9 cellular contexts compared by ENCODE assay signal in the genomic region with DNA sequence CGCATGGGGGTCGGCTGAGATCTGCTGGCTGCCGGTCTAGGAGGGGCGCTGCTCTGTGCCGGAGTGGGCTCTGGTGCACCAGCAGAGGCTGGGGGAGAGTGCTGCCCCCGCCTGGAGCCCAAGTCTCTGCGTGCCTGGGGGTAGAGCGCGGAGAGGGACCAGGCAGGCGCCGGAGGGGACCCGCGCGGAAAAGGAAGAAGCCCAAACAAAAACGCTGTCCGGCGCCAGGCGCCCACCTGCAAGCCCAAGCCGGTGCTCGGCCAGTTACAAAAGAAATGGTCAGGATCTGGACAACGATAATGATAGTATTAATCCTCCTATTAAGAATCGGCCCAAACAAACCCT. TPM values are rescaled to one million over a fixed set of nuclear protein-coding genes. Genes with fewer than 3 reads are reported as not detected.
DNase-seq lines count a peak whose midpoint lies in the region; ATAC-seq and TF ChIP-seq lines count a peak whose summit lies in the region.
"Had no signal": no experiment of that assay in that cellular context is flagged by ENCODE, and none has a peak within 500 bp of the region (broad histone marks: within the 10 kb centered on the region; RNA-seq: fewer than 3 reads in every experiment).

No MANE protein-coding gene starts in this region.

- no peaks in the 10 kb centered on the region for H3K36me3 ChIP-seq in vagina
- H3K36me3 ChIP-seq: adrenal gland had no signal

- H3K27ac ChIP-seq in vagina, result peak overlapping the region; percentile 92

- TF ChIP-seq CTCF in epithelial cell of proximal tubule (conservative IDR thresholded peaks at IDR 0.05; ENCODE audit: low read depth, low read length) (no peak), vagina (IDR thresholded peaks at IDR 0.05) (no peak)

- H3K27ac Mint-ChIP-seq in activated naive CD4-positive, alpha-beta T cell treated with anti-CD3 and anti-CD28 coated beads for 36 hours, result no peak overlapping the region
- no peak overlapping the region for H3K27ac Mint-ChIP-seq in naive B cell

- ATAC-seq in naive B cell (ENCODE audit: low read depth in 2 of 2), result no peak
- no peak for ATAC-seq in GM18909 (IDR thresholded peaks at IDR 0.05; ENCODE audit: poor library complexity, unreplicated experiment)

- no peaks in the 10 kb centered on the region for H3K36me3 Mint-ChIP-seq in activated naive CD4-positive, alpha-beta T cell treated with anti-CD3 and anti-CD28 coated beads for 36 hours (ENCODE audit: low read depth)
- H3K36me3 Mint-ChIP-seq in naive B cell, result no peaks in the 10 kb centered on the region

- peaks cover 36% of the 10 kb centered on the region for H3K27me3 Mint-ChIP-seq in activated naive CD4-positive, alpha-beta T cell treated with anti-CD3 and anti-CD28 coated beads for 36 hours (ENCODE audit: low read depth)
- peaks cover 42 to 74% (median 72%) of the 10 kb centered on the region in 3 donors for H3K27me3 Mint-ChIP-seq in naive B cell

- H3K4me3 ChIP-seq in epithelial cell of proximal tubule (ENCODE audit: low read depth, low read length) (peak overlapping the region; percentile 67), vagina (peak overlapping the region; percentile 61 to 71)

- H3K9me3 Mint-ChIP-seq in activated naive CD4-positive, alpha-beta T cell treated with anti-CD3 and anti-CD28 coated beads for 36 hours, result no peaks in the 10 kb centered on the region
- H3K9me3 Mint-ChIP-seq in naive B cell, result peaks cover 0 to 3% (median 1%) of the 10 kb centered on the region in 7 donors

- H3K4me3 Mint-ChIP-seq in activated naive CD4-positive, alpha-beta T cell treated with anti-CD3 and anti-CD28 coated beads for 36 hours, result peak overlapping the region; percentile 48
- peak overlapping the region in 6 of 8 donors; percentile 10 to 77 (median 66) for H3K4me3 Mint-ChIP-seq in naive B cell

- no peaks in the 10 kb centered on the region for H3K27me3 ChIP-seq in vagina

- CTCF ChIA-PET in activated naive CD4-positive, alpha-beta T cell treated with anti-CD3 and anti-CD28 coated beads for 36 hours (lab: Charles Lee), result no interaction called here

- no peak for TF ChIP-seq POLR2A in vagina (IDR thresholded peaks at IDR 0.05)

- no peak for DNase-seq in activated naive CD4-positive, alpha-beta T cell treated with anti-CD3 and anti-CD28 coated beads for 36 hours
- no peak for DNase-seq in activated naive CD4-positive, alpha-beta T cell (lab: John Stamatoyannopoulos, UW)
- DNase-seq in epithelial cell of proximal tubule (ENCODE audit: low read depth) (no peak), naive B cell (no peak), vagina (ENCODE audit: extremely low spot score in 2 of 2) (no peak), NCI-H524 treated with DMSO at 0.1 percent for 48 hours (lab: John Stamatoyannopoulos, UW) (no peak), NCI-H2227 treated with DMSO at 0.1 percent for 48 hours (lab: John Stamatoyannopoulos, UW) (no peak)

- peaks cover 42% of the 10 kb centered on the region for H3K4me1 Mint-ChIP-seq in activated naive CD4-positive, alpha-beta T cell treated with anti-CD3 and anti-CD28 coated beads for 36 hours (ENCODE audit: low read depth)
- H3K4me1 Mint-ChIP-seq in naive B cell, result peaks cover 15 to 26% (median 19%) of the 10 kb centered on the region in 3 donors

- intact Hi-C loops in activated naive CD4-positive, alpha-beta T cell treated with anti-CD3 and anti-CD28 coated beads for 36 hours (cut with micrococcal nuclease), result no loop called here
- intact Hi-C loops in vagina (cut with DNase I), result loop anchor here (10.0 kb wide), 1 partner anchor 246 kb away; no protein-coding TSS in a partner anchor

- peaks cover 59% of the 10 kb centered on the region for H3K4me1 ChIP-seq in vagina

- no peaks in the 10 kb centered on the region for H3K9me3 ChIP-seq in vagina
- H3K9me3 ChIP-seq: adrenal gland had no signal

RNA-seq across cellular contexts. Expression of a gene that starts 0.6 kb away (rescaled TPM):
- 1 to 10 TPM in 1 of 2 experiments, under 1 TPM in 1; 0.91 to 1.4 TPM for total RNA-seq in activated naive CD4-positive, alpha-beta T cell treated with anti-CD3 and anti-CD28 coated beads for 36 hours
- total RNA-seq in epithelial cell of proximal tubule (2.6 and 4.2 TPM in 2 replicates), vagina (39.3 TPM)
- polyA plus RNA-seq in naive B cell (ENCODE audit: low read depth in 6 of 6), result under 1 TPM in 1 of 6 donors, not detected in 5; 0.26 TPM
